Comparison of ENCODE assay signal across 12 cellular contexts in genomic region chr5:156359452-156359851, GRCh38. TPM values are rescaled to one million over a fixed set of nuclear protein-coding genes. Genes with fewer than 3 reads are reported as not detected.
DNase-seq lines count a peak whose midpoint lies in the region; ATAC-seq and TF ChIP-seq lines count a peak whose summit lies in the region.
"Had no signal": no experiment of that assay in that cellular context is flagged by ENCODE, and none has a peak within 500 bp of the region (broad histone marks: within the 10 kb centered on the region; RNA-seq: fewer than 3 reads in every experiment).

No MANE protein-coding gene starts in this region.

- H3K9ac ChIP-seq in adipocyte (ENCODE audit: low read length), result no peak overlapping the region

- in situ Hi-C loops in gastrocnemius medialis (cut with MboI; ENCODE audit: low sequenced_read_pairs in 4 of 4), result no loop called here

- H3K4me3 ChIP-seq in adipocyte (ENCODE audit: low read length) (no peak overlapping the region), gastrocnemius medialis (no peak overlapping the region), coronary artery (no peak overlapping the region)

- H3K4me1 ChIP-seq in adipocyte (ENCODE audit: control insufficient read depth, insufficient read depth, low read length) (peaks cover 10% of the 10 kb centered on the region), gastrocnemius medialis (peaks cover 7 to 36% of the 10 kb centered on the region in 2 donors)

- no peak for TF ChIP-seq CTCF in gastrocnemius medialis (IDR thresholded peaks at IDR 0.05 in 4 of 5, conservative IDR thresholded peaks at IDR 0.05 in 1 of 5)
- no peak for TF ChIP-seq CTCF in coronary artery (IDR thresholded peaks at IDR 0.05)

- intact Hi-C loops in gastrocnemius medialis (cut with DNase I; ENCODE audit: low total_unique reads), result no loop called here

- H3K9me3 ChIP-seq in adipocyte (ENCODE audit: control insufficient read depth, low read length) (no peaks in the 10 kb centered on the region), gastrocnemius medialis (no peaks in the 10 kb centered on the region)

- DNase-seq in adipocyte (ENCODE audit: low read depth), result peak; percentile 75
- DNase-seq in gastrocnemius medialis, result no peak
- no peak for DNase-seq in coronary artery (ENCODE audit: low spot score)
- no peak for DNase-seq in NCI-H2081 treated with DMSO at 0.1 percent for 48 hours (lab: John Stamatoyannopoulos, UW)
- DNase-seq in left lobe of liver (ENCODE audit: low spot score), result no peak
- DNase-seq: central memory CD4-positive, alpha-beta T cell; naive thymus-derived CD8-positive, alpha-beta T cell; NCI-H2227 treated with DMSO at 0.1 percent for 48 hours; SIG-M5 had no signal

- TF ChIP-seq POLR2A in gastrocnemius medialis (IDR thresholded peaks at IDR 0.05), result no peak

- H3K27me3 ChIP-seq in adipocyte (replicated peaks; ENCODE audit: control insufficient read depth, insufficient read depth, low read length) (no peaks in the 10 kb centered on the region), gastrocnemius medialis (no peaks in the 10 kb centered on the region)

- H3K36me3 ChIP-seq in adipocyte (ENCODE audit: control insufficient read depth, insufficient read depth, low read length, severe bottlenecking), result no peaks in the 10 kb centered on the region
- H3K36me3 ChIP-seq in gastrocnemius medialis, result no peaks in the 10 kb centered on the region

- ATAC-seq in GM18511 (IDR thresholded peaks at IDR 0.05; ENCODE audit: unreplicated experiment), result peak; percentile 66
- ATAC-seq in HG02938 (IDR thresholded peaks at IDR 0.05; ENCODE audit: unreplicated experiment), result peak; percentile 73
- no peak for ATAC-seq in gastrocnemius medialis
- ATAC-seq in GM18873 (IDR thresholded peaks at IDR 0.05; ENCODE audit: low FRiP score, unreplicated experiment), result no peak
- no peak for ATAC-seq in left lobe of liver
- ATAC-seq: naive thymus-derived CD8-positive, alpha-beta T cell had no signal

- peak overlapping the region in 3 of 4 donors; percentile 4 to 78 (median 14) for H3K27ac ChIP-seq in gastrocnemius medialis
- no peak overlapping the region for H3K27ac ChIP-seq in coronary artery

RNA-seq across cellular contexts. Expression of gene SGCD, which starts 32.5 kb away (rescaled TPM):
- total RNA-seq in gastrocnemius medialis, result 10 to 100 TPM in 3 of 4 donors, 1 to 10 TPM in 1; 8.2 to 53.5 (median 35.8) TPM
- total RNA-seq in left lobe of liver, result 0.28 TPM

Comparison
In these comparisons a context has a peak if more than half of its experiments do, and no peak if none do; other contexts are left out.
1. ATAC-seq: peak in GM18511 (single experiment) and HG02938 (single experiment); none in gastrocnemius medialis (0 of 2), GM18873 (single experiment) and left lobe of liver (single experiment).
2. H3K27ac ChIP-seq: peak in gastrocnemius medialis (3 of 4); none in coronary artery (0 of 2).